In genomic region chr9:137167113-137167751, GRCh38 we compare ENCODE assay signal across 1 cellular context.
TF ChIP-seq lines count a peak whose summit lies in the region.

No MANE protein-coding gene starts in this region.

TF ChIP-seq in K562, 482 proteins besides CTCF, POLR2A, EP300 and RAD21:
- TF ChIP-seq PRDM10 (IDR thresholded peaks at IDR 0.05; ENCODE audit: partially characterized antibody) (no peak), SAFB (IDR thresholded peaks at IDR 0.05; ENCODE audit: borderline replicate concordance, low read depth, low read length) (peak; percentile 26; the same call in 1 of the 2 replicates), WHSC1 (IDR thresholded peaks at IDR 0.05; ENCODE audit: low read length) (no peak), USF2 (CRISPR knock-in tag; IDR thresholded peaks at IDR 0.05) (peak; percentile 16; the same call in 1 of the 2 replicates), ZNF263 (CRISPR knock-in tag; IDR thresholded peaks at IDR 0.05; ENCODE audit: borderline replicate concordance) (0 out of 2 replicates have a peak, but pooled peaks have one; percentile 41), MAX (CRISPR knock-in tag; IDR thresholded peaks at IDR 0.05) (no peak)
